Comparison of ENCODE assay signal across 1 cellular context in genomic region chr2:163692081-163692480, GRCh38.
TF ChIP-seq lines count a peak whose summit lies in the region.

No MANE protein-coding gene starts in this region.

TF ChIP-seq in A549, 52 proteins besides CTCF, POLR2A, EP300 and RAD21 (continued from another document):
- TF ChIP-seq BCL3 (IDR thresholded peaks at IDR 0.05) (no peak), FOSL2 (IDR thresholded peaks at IDR 0.05) (no peak), FOSL2 (CRISPR knock-in tag; IDR thresholded peaks at IDR 0.05) (no peak), KDM5A (IDR thresholded peaks at IDR 0.05) (no peak), NFE2L2 (conservative IDR thresholded peaks at IDR 0.05; ENCODE audit: low read length) (no peak)
